In genomic region chr18:13621446-13621849, GRCh38 we compare ENCODE assay signal across 21 cellular contexts.
"Had no signal": no experiment of that assay in that cellular context is flagged by ENCODE, and none has a peak within 500 bp of the region (broad histone marks: within the 10 kb centered on the region; RNA-seq: fewer than 3 reads in every experiment).

No MANE protein-coding gene starts in this region.

- H3K36me3 Mint-ChIP-seq: mesothelial cell of epicardium had no signal

- H3K36me3 ChIP-seq: breast epithelium had no signal

- H3K4me1 ChIP-seq: breast epithelium had no signal

- H3K4me1 Mint-ChIP-seq: mesothelial cell of epicardium had no signal

- H3K9me3 Mint-ChIP-seq: activated CD4-positive, alpha-beta memory T cell treated with anti-CD3 and anti-CD28 coated beads for 36 hours; activated CD4-positive, alpha-beta T cell treated with anti-CD3 and anti-CD28 coated beads, Interleukin-2, amount 10 ng/mL, durations not matched to agents 24 days and 14 days; activated naive CD4-positive, alpha-beta T cell treated with anti-CD3 and anti-CD28 coated beads, Interleukin-2, amount 50 U/mL, for 24 hours; activated naive CD8-positive, alpha-beta T cell treated with anti-CD3 and anti-CD28 coated beads, Interleukin-2, amount 50 U/mL, for 24 hours; activated T-cell treated with anti-CD3 and anti-CD28 coated beads, Interleukin-2, amount 50 U/mL, for 24 hours; central memory CD8-positive, alpha-beta T cell; mesothelial cell of epicardium; naive thymus-derived CD4-positive, alpha-beta T cell had no signal

- H3K4me3 Mint-ChIP-seq: activated CD4-positive, alpha-beta memory T cell treated with anti-CD3 and anti-CD28 coated beads for 36 hours; activated CD4-positive, alpha-beta T cell treated with anti-CD3 and anti-CD28 coated beads, Interleukin-2, amount 10 ng/mL, durations not matched to agents 24 days and 14 days; activated naive CD4-positive, alpha-beta T cell treated with anti-CD3 and anti-CD28 coated beads, Interleukin-2, amount 50 U/mL, for 24 hours; activated naive CD8-positive, alpha-beta T cell treated with anti-CD3 and anti-CD28 coated beads, Interleukin-2, amount 50 U/mL, for 24 hours; activated T-cell treated with anti-CD3 and anti-CD28 coated beads, Interleukin-2, amount 50 U/mL, for 24 hours; central memory CD8-positive, alpha-beta T cell; mesothelial cell of epicardium; naive thymus-derived CD4-positive, alpha-beta T cell had no signal

- FAIRE-seq: colon, keratinocyte had no signal

- H3K27me3 Mint-ChIP-seq: activated CD4-positive, alpha-beta memory T cell treated with anti-CD3 and anti-CD28 coated beads for 36 hours; activated CD4-positive, alpha-beta T cell treated with anti-CD3 and anti-CD28 coated beads, Interleukin-2, amount 10 ng/mL, durations not matched to agents 24 days and 14 days; activated naive CD4-positive, alpha-beta T cell treated with anti-CD3 and anti-CD28 coated beads, Interleukin-2, amount 50 U/mL, for 24 hours; activated naive CD8-positive, alpha-beta T cell treated with anti-CD3 and anti-CD28 coated beads, Interleukin-2, amount 50 U/mL, for 24 hours; activated T-cell treated with anti-CD3 and anti-CD28 coated beads, Interleukin-2, amount 50 U/mL, for 24 hours; central memory CD8-positive, alpha-beta T cell; naive thymus-derived CD4-positive, alpha-beta T cell had no signal

- ATAC-seq: activated CD4-positive, CD25-positive, alpha-beta regulatory T cell treated with anti-CD3 and anti-CD28 coated beads, Interleukin-2, amount 50 U/mL, for 24 hours; activated naive CD8-positive, alpha-beta T cell treated with anti-CD3 and anti-CD28 coated beads, Interleukin-2, amount 50 U/mL, for 24 hours; gastroesophageal sphincter; naive thymus-derived CD4-positive, alpha-beta T cell; right cardiac atrium had no signal

- H3K4me3 ChIP-seq: breast epithelium, gastroesophageal sphincter had no signal

- H3K9me3 ChIP-seq: breast epithelium, gastroesophageal sphincter had no signal

- H3K27ac Mint-ChIP-seq: activated CD4-positive, alpha-beta memory T cell treated with anti-CD3 and anti-CD28 coated beads for 36 hours; activated CD4-positive, alpha-beta T cell treated with anti-CD3 and anti-CD28 coated beads, Interleukin-2, amount 10 ng/mL, durations not matched to agents 24 days and 14 days; activated naive CD4-positive, alpha-beta T cell treated with anti-CD3 and anti-CD28 coated beads, Interleukin-2, amount 50 U/mL, for 24 hours; activated naive CD8-positive, alpha-beta T cell treated with anti-CD3 and anti-CD28 coated beads, Interleukin-2, amount 50 U/mL, for 24 hours; activated T-cell treated with anti-CD3 and anti-CD28 coated beads, Interleukin-2, amount 50 U/mL, for 24 hours; mesothelial cell of epicardium had no signal

- H3K27me3 ChIP-seq: breast epithelium, gastroesophageal sphincter had no signal

- H3K27ac ChIP-seq: breast epithelium, gastroesophageal sphincter had no signal

- DNase-seq: activated CD4-positive, alpha-beta memory T cell treated with anti-CD3 and anti-CD28 coated beads for 36 hours; activated CD4-positive, alpha-beta T cell treated with anti-CD3 and anti-CD28 coated beads, Interleukin-2, amount 10 ng/mL, durations not matched to agents 24 days and 14 days; activated CD8-positive, alpha-beta memory T cell treated with anti-CD3 and anti-CD28 coated beads, Interleukin-2, amount 50 U/mL, for 48 hours; activated gamma-delta T cell; activated naive CD8-positive, alpha-beta T cell treated with anti-CD3 and anti-CD28 coated beads, Interleukin-2, amount 50 U/mL, for 24 hours; activated T-cell treated with anti-CD3 and anti-CD28 coated beads, Interleukin-2, amount 50 U/mL, for 24 hours; effector memory CD4-positive, alpha-beta T cell; erythroblast; hippocampal formation; naive thymus-derived CD4-positive, alpha-beta T cell; nucleus accumbens; right cardiac atrium; stimulated activated naive CD4-positive, alpha-beta T cell treated with Interleukin-2 at 50 U/mL for 16 hours had no signal
